Comparison of ENCODE assay signal across 8 cellular contexts in genomic region chr19:9914001-9914314, GRCh38. TPM values are rescaled to one million over a fixed set of nuclear protein-coding genes. Genes with fewer than 3 reads are reported as not detected.
DNase-seq lines count a peak whose midpoint lies in the region; ATAC-seq and TF ChIP-seq lines count a peak whose summit lies in the region.

No MANE protein-coding gene starts in this region.

- DNase-seq in AG04449 (ENCODE audit: low read depth, low spot score), result no peak
- no peak for DNase-seq in LNCaP clone FGC (ENCODE audit: low read depth)
- DNase-seq in dorsolateral prefrontal cortex, result no peak
- DNase-seq in NCI-H526 treated with DMSO at 0.1 percent for 48 hours (lab: John Stamatoyannopoulos, UW), result no peak
- no peak for DNase-seq in activated CD8-positive, alpha-beta memory T cell treated with anti-CD3 and anti-CD28 coated beads, Interleukin-2, amount 50 U/mL, for 48 hours
- DNase-seq in NCI-H2196 treated with DMSO at 0.1 percent for 48 hours (lab: John Stamatoyannopoulos, UW; ENCODE audit: unreplicated experiment), result no peak

- no peaks in the 10 kb centered on the region for H3K9me3 ChIP-seq in muscle layer of duodenum (ENCODE audit: control insufficient read depth in 1 of 2, low read length in 2 of 2)

- H3K4me3 ChIP-seq in AG04449 (ENCODE audit: low read depth, low read length), result peak overlapping the region; percentile 58
- H3K4me3 ChIP-seq in LNCaP clone FGC (ENCODE audit: low read depth, low read length), result peak overlapping the region; percentile 54
- peak overlapping the region in 58 of 59 donors; percentile 26 to 71 (median 58) for H3K4me3 ChIP-seq in dorsolateral prefrontal cortex
- H3K4me3 ChIP-seq in muscle layer of duodenum (ENCODE audit: low read depth in 1 of 2, low read length in 2 of 2), result peak overlapping the region; percentile 44 to 62

- H3K27me3 ChIP-seq in dorsolateral prefrontal cortex, result peaks cover 0 to 33% (median 5%) of the 10 kb centered on the region in 45 donors
- peaks cover 10% of the 10 kb centered on the region for H3K27me3 ChIP-seq in muscle layer of duodenum (ENCODE audit: low read depth, low read length)

- ATAC-seq in HG03175 (IDR thresholded peaks at IDR 0.05; ENCODE audit: unreplicated experiment), result no peak

- POLR2A ChIA-PET in AG04449 (lab: Yijun Ruan, JAX), result no interaction called here

- H3K27ac ChIP-seq in dorsolateral prefrontal cortex, result peak overlapping the region in 4 of 59 donors; percentile 18 to 81 (median 30)
- no peak overlapping the region for H3K27ac ChIP-seq in muscle layer of duodenum (ENCODE audit: low read length)

- intact Hi-C loops in dorsolateral prefrontal cortex (cut with DNase I), result loop anchor here in 1 of 2 donors (5.0 kb wide), 1 partner anchor 67 kb away; no protein-coding TSS in a partner anchor

- CTCF ChIA-PET in AG04449 (lab: Yijun Ruan, JAX), result no interaction called here

- TF ChIP-seq CTCF in AG04449 (IDR thresholded peaks at IDR 0.05; ENCODE audit: insufficient read depth, low read length, missing control alignments) (no peak), LNCaP clone FGC (IDR thresholded peaks at IDR 0.05; ENCODE audit: control insufficient read depth, extremely low read depth, insufficient read depth) (no peak), dorsolateral prefrontal cortex (IDR thresholded peaks at IDR 0.05 in 54 of 56, conservative IDR thresholded peaks at IDR 0.05 in 2 of 56; ENCODE audit: low read depth in 1 of 56, partially characterized antibody in 56 of 56) (no peak)

- H3K4me1 ChIP-seq in muscle layer of duodenum (ENCODE audit: control insufficient read depth in 1 of 2, insufficient read depth in 2 of 2, low read length in 2 of 2), result peaks cover 0 to 17% of the 10 kb centered on the region in 2 donors

- H3K36me3 ChIP-seq in muscle layer of duodenum (ENCODE audit: control insufficient read depth in 1 of 2, insufficient read depth in 2 of 2, low read length in 2 of 2), result no peaks in the 10 kb centered on the region

RNA-seq across cellular contexts. Expression of gene OLFM2, which starts 22.4 kb away (rescaled TPM):
- total RNA-seq in dorsolateral prefrontal cortex, result 100 to 1,000 TPM in 76 of 120 experiments, 10 to 100 TPM in 44; 50.2 to 350 (median 106) TPM
